16 cellular contexts compared by ENCODE assay signal in the genomic region with DNA sequence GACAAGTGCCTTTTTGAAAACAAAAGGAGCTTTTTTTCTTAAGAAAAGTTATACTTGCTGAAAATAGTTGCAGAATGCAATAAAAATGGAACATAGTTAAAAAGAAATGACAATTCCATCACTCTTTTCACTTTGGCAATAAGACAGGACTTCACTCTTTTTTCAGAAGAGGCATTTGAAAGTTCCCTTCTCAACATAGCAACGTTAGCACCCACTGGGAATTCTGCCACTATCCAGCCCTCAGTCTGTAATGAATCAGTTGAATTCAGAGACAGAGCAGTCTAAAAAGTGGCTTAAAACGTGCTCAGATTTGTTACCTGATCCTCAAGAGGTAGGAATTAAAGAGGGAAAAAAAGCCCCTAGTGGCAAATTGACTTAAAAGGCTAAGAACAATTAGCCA. TPM values are rescaled to one million over a fixed set of nuclear protein-coding genes. Genes with fewer than 3 reads are reported as not detected.
DNase-seq lines count a peak whose midpoint lies in the region; ATAC-seq and TF ChIP-seq lines count a peak whose summit lies in the region.
"Had no signal": no experiment of that assay in that cellular context is flagged by ENCODE, and none has a peak within 500 bp of the region (broad histone marks: within the 10 kb centered on the region; RNA-seq: fewer than 3 reads in every experiment).

No MANE protein-coding gene starts in this region.

- peak overlapping the region; percentile 95 for H3K27ac Mint-ChIP-seq in activated T-helper 17 cell treated with anti-CD3 and anti-CD28 coated beads, Interleukin-2, amount 50 U/mL, for 72 hours
- H3K27ac Mint-ChIP-seq in MCF 10A (ENCODE audit: low read depth, unreplicated experiment) = no peak overlapping the region

- peak; percentile 2 for TF ChIP-seq CTCF in GM12873 (IDR thresholded peaks at IDR 0.05; ENCODE audit: insufficient read depth, low read depth, low read length, missing control alignments)
- no peak for TF ChIP-seq CTCF in lower lobe of right lung (IDR thresholded peaks at IDR 0.05)
- TF ChIP-seq CTCF in MCF 10A (IDR thresholded peaks at IDR 0.05; ENCODE audit: unreplicated experiment) = no peak

- H3K27me3 ChIP-seq in lower lobe of right lung (ENCODE audit: low read depth) = no peaks in the 10 kb centered on the region
- H3K27me3 ChIP-seq: suprapubic skin had no signal

- no TSS peak for BruUV-seq in MCF 10A (replicated peaks; lab: Mats Ljungman, UMichigan)

- peaks cover 99% of the 10 kb centered on the region for H3K36me3 Mint-ChIP-seq in activated T-helper 17 cell treated with anti-CD3 and anti-CD28 coated beads, Interleukin-2, amount 50 U/mL, for 72 hours (ENCODE audit: low read depth)
- H3K36me3 Mint-ChIP-seq in MCF 10A (ENCODE audit: insufficient read depth, unreplicated experiment) = peaks cover 29% of the 10 kb centered on the region

- peaks cover 65% of the 10 kb centered on the region for H3K4me1 Mint-ChIP-seq in activated T-helper 17 cell treated with anti-CD3 and anti-CD28 coated beads, Interleukin-2, amount 50 U/mL, for 72 hours
- peaks cover 16% of the 10 kb centered on the region for H3K4me1 Mint-ChIP-seq in MCF 10A (ENCODE audit: insufficient read depth, unreplicated experiment)

- CTCF ChIA-PET in MCF 10A (lab: Yijun Ruan, JAX) = interaction anchor here (0.7 to 1.5 kb wide), 2 partner anchors 9 to 176 kb away, joined by 3 to 4 read pairs; no protein-coding TSS in a partner anchor

- H3K27ac ChIP-seq in lower lobe of right lung = peak overlapping the region; percentile 60
- H3K27ac ChIP-seq: suprapubic skin had no signal

- H3K4me3 ChIP-seq in lower lobe of right lung = peak overlapping the region; percentile 17
- H3K4me3 ChIP-seq: mucosa of descending colon, suprapubic skin had no signal

- ATAC-seq in activated T-helper 17 cell treated with anti-CD3 and anti-CD28 coated beads, Interleukin-2, amount 50 U/mL, for 72 hours (replicated peaks) = no peak
- ATAC-seq in lower lobe of right lung (no peak), GM18519 (IDR thresholded peaks at IDR 0.05; ENCODE audit: low FRiP score, unreplicated experiment) (no peak)
- ATAC-seq: mucosa of descending colon, sciatic nerve had no signal

- POLR2A ChIA-PET in MCF 10A (lab: Yijun Ruan, JAX) = no interaction called here

- H3K36me3 ChIP-seq in lower lobe of right lung = peaks cover 83% of the 10 kb centered on the region

- H3K27me3 Mint-ChIP-seq in activated T-helper 17 cell treated with anti-CD3 and anti-CD28 coated beads, Interleukin-2, amount 50 U/mL, for 72 hours = no peaks in the 10 kb centered on the region
- no peaks in the 10 kb centered on the region for H3K27me3 Mint-ChIP-seq in MCF 10A (ENCODE audit: insufficient read depth, unreplicated experiment)

- H3K9me3 Mint-ChIP-seq in activated T-helper 17 cell treated with anti-CD3 and anti-CD28 coated beads, Interleukin-2, amount 50 U/mL, for 72 hours = no peaks in the 10 kb centered on the region
- H3K9me3 Mint-ChIP-seq in MCF 10A (ENCODE audit: unreplicated experiment) = no peaks in the 10 kb centered on the region

- no peaks in the 10 kb centered on the region for H3K9me3 ChIP-seq in lower lobe of right lung
- H3K9me3 ChIP-seq: mucosa of descending colon, suprapubic skin had no signal

- DNase-seq in CD1c-positive myeloid dendritic cell (ENCODE audit: extremely low spot score) = peak; percentile 5
- no peak for DNase-seq in lower lobe of right lung
- DNase-seq in NCI-H2081 treated with DMSO at 0.1 percent for 48 hours (lab: John Stamatoyannopoulos, UW) = no peak
- DNase-seq in NOMO-1 treated with dmso at 0.1 percent for 144 hours (lab: John Stamatoyannopoulos, UW; ENCODE audit: unreplicated experiment) = no peak
- no peak for DNase-seq in MCF 10A (ENCODE audit: unreplicated experiment)
- DNase-seq: activated gamma-delta T cell; hippocampal formation; kidney glomerular epithelial cell; mucosa of descending colon; NCI-H2029; stimulated activated CD4-positive, alpha-beta T cell treated with anti-CD3 and anti-CD28 coated beads, Interleukin-1b, Interleukin-23, amount 100 ng/mL, for 48 hours had no signal

- peak overlapping the region; percentile 97 for H3K4me3 Mint-ChIP-seq in activated T-helper 17 cell treated with anti-CD3 and anti-CD28 coated beads, Interleukin-2, amount 50 U/mL, for 72 hours
- no peak overlapping the region for H3K4me3 Mint-ChIP-seq in MCF 10A (ENCODE audit: unreplicated experiment)

- intact Hi-C loops in lower lobe of right lung (cut with DNase I) (no loop called here), MCF 10A (cut with micrococcal nuclease) (no loop called here)

- peaks cover 40% of the 10 kb centered on the region for H3K4me1 ChIP-seq in lower lobe of right lung

RNA-seq across cellular contexts. Expression of a gene that starts 10.2 kb away (rescaled TPM):
- 100 to 1,000 TPM in 1 of 2 donors, 10 to 100 TPM in 1; 57.0 to 163 TPM for total RNA-seq in activated T-helper 17 cell treated with anti-CD3 and anti-CD28 coated beads, Interleukin-2, amount 50 U/mL, for 72 hours
- 381 TPM for total RNA-seq in lower lobe of right lung
- 2.9 and 3.7 TPM in 2 replicates for total RNA-seq in MCF 10A (2022)

Comparison
In these comparisons a context has a peak if more than half of its experiments do, and no peak if none do; other contexts are left out.
1. RNA of a gene that starts 10.2 kb away (total RNA-seq): 381 TPM in lower lobe of right lung (single experiment) and 57.0 to 163 TPM in activated T-helper 17 cell treated with anti-CD3 and anti-CD28 coated beads, Interleukin-2, amount 50 U/mL, for 72 hours; 2.9 to 3.7 TPM in MCF 10A; every median in the first group is over 10 times any median in the second.